8 cellular contexts compared by ENCODE assay signal in genomic region chr12:75481013-75481705, GRCh38. TPM values are rescaled to one million over a fixed set of nuclear protein-coding genes. Genes with fewer than 3 reads are reported as not detected.
DNase-seq lines count a peak whose midpoint lies in the region; ATAC-seq and TF ChIP-seq lines count a peak whose summit lies in the region.

No MANE protein-coding gene starts in this region.

- TF ChIP-seq CTCF in OCI-LY7 (conservative IDR thresholded peaks at IDR 0.05; ENCODE audit: low read length) = no peak
- no peak for TF ChIP-seq CTCF in parathyroid adenoma (IDR thresholded peaks at IDR 0.05)

- intact Hi-C loops in OCI-LY7 (cut with micrococcal nuclease; ENCODE audit: unreplicated experiment) = loop anchor here (2.0 to 5.0 kb wide), 2 partner anchors 30 to 866 kb away; partner anchors contain the start of genes BBS10 and KRR1

- POLR2A ChIA-PET in OCI-LY7 (lab: Charles Lee) = interaction anchor here (0.6 to 6.0 kb wide), 19 partner anchors 10 to 1713 kb away, joined by 3 to 36 read pairs (median 5); partner anchors contain the start of gene KRR1

- H3K4me1 ChIP-seq in OCI-LY7 (ENCODE audit: insufficient read depth, low read length, poor library complexity, severe bottlenecking) (peaks cover 64% of the 10 kb centered on the region), endocrine pancreas (ENCODE audit: control insufficient read depth, insufficient read depth, low read length) (no peaks in the 10 kb centered on the region), parathyroid adenoma (no peaks in the 10 kb centered on the region)

- H3K9me3 ChIP-seq in OCI-LY7 (ENCODE audit: low read length) = no peaks in the 10 kb centered on the region
- no peaks in the 10 kb centered on the region for H3K9me3 ChIP-seq in endocrine pancreas (ENCODE audit: control insufficient read depth, low read length)
- no peaks in the 10 kb centered on the region for H3K9me3 ChIP-seq in parathyroid adenoma (ENCODE audit: control insufficient read depth, low read length)

- DNase-seq in OCI-LY7 (ENCODE audit: low spot score) = peak; percentile 57
- DNase-seq in caudate nucleus (lab: John Stamatoyannopoulos, UW) = no peak
- DNase-seq in AG20443 (ENCODE audit: low spot score) = no peak
- DNase-seq in DMS153 (lab: John Stamatoyannopoulos, UW) = no peak

- H3K9ac ChIP-seq in endocrine pancreas (ENCODE audit: control insufficient read depth, insufficient read depth, low read length) = no peak overlapping the region
- no peak overlapping the region for H3K9ac ChIP-seq in parathyroid adenoma

- H3K27me3 ChIP-seq in endocrine pancreas (ENCODE audit: control insufficient read depth, insufficient read depth, low read length) (no peaks in the 10 kb centered on the region), parathyroid adenoma (ENCODE audit: control insufficient read depth, insufficient read depth, low read length) (no peaks in the 10 kb centered on the region)

- H3K4me3 ChIP-seq in OCI-LY7 (ENCODE audit: low read depth, low read length, poor library complexity, severe bottlenecking) (peak overlapping the region; percentile 64), endocrine pancreas (ENCODE audit: control insufficient read depth, insufficient read depth, low read length) (peak overlapping the region; percentile 79), parathyroid adenoma (ENCODE audit: low read depth, low read length) (peak overlapping the region; percentile 42)

- ATAC-seq in GM18861 (IDR thresholded peaks at IDR 0.05; ENCODE audit: unreplicated experiment) (peak; percentile 18), HG02840 (IDR thresholded peaks at IDR 0.05; ENCODE audit: low FRiP score, unreplicated experiment) (peak; percentile 16)

- H3K79me2 ChIP-seq in OCI-LY7 (ENCODE audit: insufficient read depth, low read depth, low read length) (no peaks in the 10 kb centered on the region), parathyroid adenoma (no peaks in the 10 kb centered on the region)

- peak overlapping the region; percentile 62 for H3K27ac ChIP-seq in OCI-LY7 (ENCODE audit: low read depth, low read length, poor library complexity, severe bottlenecking)
- H3K27ac ChIP-seq in parathyroid adenoma = no peak overlapping the region
- no peak overlapping the region for H3K27ac ChIP-seq in caudate nucleus (ENCODE audit: low read depth, low read length)

- no peaks in the 10 kb centered on the region for H3K36me3 ChIP-seq in OCI-LY7 (ENCODE audit: insufficient read depth, low read length)
- no peaks in the 10 kb centered on the region for H3K36me3 ChIP-seq in endocrine pancreas (ENCODE audit: control insufficient read depth, insufficient read depth, low read length)
- no peaks in the 10 kb centered on the region for H3K36me3 ChIP-seq in parathyroid adenoma (ENCODE audit: control insufficient read depth, insufficient read depth, low read length)

- no peaks in the 10 kb centered on the region for H3K9me2 ChIP-seq in OCI-LY7 (ENCODE audit: insufficient read depth, low read length)

- BruUV-seq in OCI-LY7 (replicated peaks; lab: Mats Ljungman, UMichigan) = TSS peak; percentile 58

- H2AFZ ChIP-seq in OCI-LY7 (ENCODE audit: low read length) (peak overlapping the region; percentile 97), parathyroid adenoma (no peak overlapping the region)

- H3K4me2 ChIP-seq in OCI-LY7 (ENCODE audit: low read length) (peak overlapping the region; percentile 76), parathyroid adenoma (ENCODE audit: low read length) (peak overlapping the region; percentile 37)

- CTCF ChIA-PET in OCI-LY7 (lab: Charles Lee; ENCODE audit: unreplicated experiment) = interaction anchor here (1.8 kb wide), 1 partner anchor 9 kb away, joined by 7 read pairs; no protein-coding TSS in a partner anchor

- H4K20me1 ChIP-seq in OCI-LY7 (ENCODE audit: insufficient read depth, low read length) = no peaks in the 10 kb centered on the region

RNA-seq across cellular contexts. Expression of gene GLIPR1, which starts 0.6 kb away (rescaled TPM):
- total RNA-seq in OCI-LY7 (2014; rRNA removed; shearing (Covaris generic)) = 2.8 and 3.4 TPM in 2 replicates
- total RNA-seq in OCI-LY7 (2022) = 3.3 and 4.6 TPM in 2 replicates

RNA-seq across cellular contexts. Expression of gene KRR1, which starts 30.2 kb away (rescaled TPM):
- total RNA-seq in OCI-LY7 (2014; rRNA removed; shearing (Covaris generic)) = 27.6 and 44.0 TPM in 2 replicates
- total RNA-seq in OCI-LY7 (2022) = 78.0 and 81.7 TPM in 2 replicates
